Comparison of ENCODE assay signal across 8 cellular contexts in genomic region chr2:46299365-46300263, GRCh38. TPM values are rescaled to one million over a fixed set of nuclear protein-coding genes. Genes with fewer than 3 reads are reported as not detected.
A peak's percentile ranks its signal among the peaks of the same experiment; 100 is the strongest.
DNase-seq lines count a peak whose midpoint lies in the region; ATAC-seq and FAIRE-seq lines count a peak whose summit lies in the region.

No MANE protein-coding gene starts in this region.

- intact Hi-C loops in activated naive CD4-positive, alpha-beta T cell treated with anti-CD3 and anti-CD28 coated beads for 36 hours (cut with micrococcal nuclease) = loop anchor here (1.0 to 10.0 kb wide), 3 partner anchors 52 to 355 kb away; no protein-coding TSS in a partner anchor

- peak; percentile 20 for DNase-seq in activated naive CD4-positive, alpha-beta T cell treated with anti-CD3 and anti-CD28 coated beads for 36 hours
- DNase-seq in activated naive CD4-positive, alpha-beta T cell treated with anti-CD3 and anti-CD28 coated beads, Interleukin-2, amount 50 U/mL, for 72 hours (ENCODE audit: low spot score in 2 of 2) = no peak
- peak; percentile 41 for DNase-seq in RCC 7860 (ENCODE audit: low spot score)
- peak; percentile 48 for DNase-seq in dedifferentiated amniotic fluid mesenchymal stem cell (ENCODE audit: extremely low spot score)
- DNase-seq in left lobe of liver (ENCODE audit: low spot score) = peak; percentile 86
- no peak for DNase-seq in stimulated activated naive CD8-positive, alpha-beta T cell treated with anti-CD3 and anti-CD28 coated beads, Interleukin-15, amount 100 ng/mL, for 72 hours
- DNase-seq in NCI-H2107 treated with DMSO at 0.1 percent for 48 hours (lab: John Stamatoyannopoulos, UW; ENCODE audit: unreplicated experiment) = no peak
- no peak for DNase-seq in COLO829 (ENCODE audit: low spot score)

- no peaks in the 10 kb centered on the region for H3K9me3 Mint-ChIP-seq in activated naive CD4-positive, alpha-beta T cell treated with anti-CD3 and anti-CD28 coated beads for 36 hours
- no peaks in the 10 kb centered on the region for H3K9me3 Mint-ChIP-seq in activated naive CD4-positive, alpha-beta T cell treated with anti-CD3 and anti-CD28 coated beads, Interleukin-2, amount 50 U/mL, for 72 hours
- H3K9me3 Mint-ChIP-seq in stimulated activated naive CD8-positive, alpha-beta T cell treated with anti-CD3 and anti-CD28 coated beads, Interleukin-15, amount 100 ng/mL, for 72 hours = no peaks in the 10 kb centered on the region

- no peak overlapping the region for H3K27ac Mint-ChIP-seq in activated naive CD4-positive, alpha-beta T cell treated with anti-CD3 and anti-CD28 coated beads for 36 hours
- H3K27ac Mint-ChIP-seq in activated naive CD4-positive, alpha-beta T cell treated with anti-CD3 and anti-CD28 coated beads, Interleukin-2, amount 50 U/mL, for 72 hours = no peak overlapping the region
- no peak overlapping the region for H3K27ac Mint-ChIP-seq in stimulated activated naive CD8-positive, alpha-beta T cell treated with anti-CD3 and anti-CD28 coated beads, Interleukin-15, amount 100 ng/mL, for 72 hours

- no peak for FAIRE-seq in RCC 7860 (lab: Jason Lieb, UNC)

- H3K4me3 Mint-ChIP-seq in activated naive CD4-positive, alpha-beta T cell treated with anti-CD3 and anti-CD28 coated beads for 36 hours = peak overlapping the region; percentile 80
- peak overlapping the region; percentile 91 to 93 for H3K4me3 Mint-ChIP-seq in stimulated activated naive CD8-positive, alpha-beta T cell treated with anti-CD3 and anti-CD28 coated beads, Interleukin-15, amount 100 ng/mL, for 72 hours

- H3K4me1 Mint-ChIP-seq in activated naive CD4-positive, alpha-beta T cell treated with anti-CD3 and anti-CD28 coated beads for 36 hours (ENCODE audit: low read depth) = peaks cover 25% of the 10 kb centered on the region
- peaks cover 36% of the 10 kb centered on the region for H3K4me1 Mint-ChIP-seq in stimulated activated naive CD8-positive, alpha-beta T cell treated with anti-CD3 and anti-CD28 coated beads, Interleukin-15, amount 100 ng/mL, for 72 hours

- no peak for ATAC-seq in activated naive CD4-positive, alpha-beta T cell treated with anti-CD3 and anti-CD28 coated beads, Interleukin-2, amount 50 U/mL, for 72 hours
- peak; percentile 27 for ATAC-seq in left lobe of liver
- no peak for ATAC-seq in stimulated activated naive CD8-positive, alpha-beta T cell treated with anti-CD3 and anti-CD28 coated beads, Interleukin-15, amount 100 ng/mL, for 72 hours

- CTCF ChIA-PET in activated naive CD4-positive, alpha-beta T cell treated with anti-CD3 and anti-CD28 coated beads for 36 hours (lab: Charles Lee) = interaction anchor here (0.7 to 2.7 kb wide), 2 partner anchors 108 to 237 kb away, joined by 4 to 8 read pairs; no protein-coding TSS in a partner anchor

- peaks cover 65% of the 10 kb centered on the region for H3K27me3 Mint-ChIP-seq in activated naive CD4-positive, alpha-beta T cell treated with anti-CD3 and anti-CD28 coated beads for 36 hours (ENCODE audit: low read depth)
- H3K27me3 Mint-ChIP-seq in stimulated activated naive CD8-positive, alpha-beta T cell treated with anti-CD3 and anti-CD28 coated beads, Interleukin-15, amount 100 ng/mL, for 72 hours = peaks cover 92% of the 10 kb centered on the region

- no peaks in the 10 kb centered on the region for H3K36me3 Mint-ChIP-seq in activated naive CD4-positive, alpha-beta T cell treated with anti-CD3 and anti-CD28 coated beads for 36 hours (ENCODE audit: low read depth)
- H3K36me3 Mint-ChIP-seq in activated naive CD4-positive, alpha-beta T cell treated with anti-CD3 and anti-CD28 coated beads, Interleukin-2, amount 50 U/mL, for 72 hours = peaks cover 7 to 8% of the 10 kb centered on the region in 2 donors

RNA-seq across cellular contexts. Expression of gene EPAS1, which starts 2.4 kb away (rescaled TPM):
- total RNA-seq in activated naive CD4-positive, alpha-beta T cell treated with anti-CD3 and anti-CD28 coated beads for 36 hours = 1 to 10 TPM; 2.1 to 2.9 TPM
- 1 to 10 TPM; 1.8 to 6.5 TPM for total RNA-seq in activated naive CD4-positive, alpha-beta T cell treated with anti-CD3 and anti-CD28 coated beads, Interleukin-2, amount 50 U/mL, for 72 hours
- 127 TPM for total RNA-seq in left lobe of liver

Comparison
In these comparisons a context has a peak if more than half of its experiments do, and no peak if none do; other contexts are left out.
1. DNase-seq: peak in activated naive CD4-positive, alpha-beta T cell treated with anti-CD3 and anti-CD28 coated beads for 36 hours (single experiment), RCC 7860 (single experiment), dedifferentiated amniotic fluid mesenchymal stem cell (single experiment) and left lobe of liver (single experiment); none in activated naive CD4-positive, alpha-beta T cell treated with anti-CD3 and anti-CD28 coated beads, Interleukin-2, amount 50 U/mL, for 72 hours (0 of 2), stimulated activated naive CD8-positive, alpha-beta T cell treated with anti-CD3 and anti-CD28 coated beads, Interleukin-15, amount 100 ng/mL, for 72 hours (0 of 2), NCI-H2107 treated with DMSO at 0.1 percent for 48 hours (single experiment) and COLO829 (single experiment).
2. RNA of gene EPAS1, which starts 2.4 kb away (total RNA-seq): 127 TPM in left lobe of liver (single experiment); 1.8 to 6.5 TPM in activated naive CD4-positive, alpha-beta T cell treated with anti-CD3 and anti-CD28 coated beads, Interleukin-2, amount 50 U/mL, for 72 hours and 2.1 to 2.9 TPM in activated naive CD4-positive, alpha-beta T cell treated with anti-CD3 and anti-CD28 coated beads for 36 hours; every median in the first group is over 10 times any median in the second.